ENCODE assay signal across 3 cellular contexts in genomic region chr7:42209085-42209484, GRCh38. TPM values are rescaled to one million over a fixed set of nuclear protein-coding genes. Genes with fewer than 3 reads are reported as not detected.
"Had no signal": no experiment of that assay in that cellular context is flagged by ENCODE, and none has a peak within 500 bp of the region (broad histone marks: within the 10 kb centered on the region; RNA-seq: fewer than 3 reads in every experiment).

No MANE protein-coding gene starts in this region.

RNA-seq across cellular contexts. Expression of gene GLI3, which starts 27.9 kb away (rescaled TPM):
- total RNA-seq: activated naive CD8-positive, alpha-beta T cell treated with anti-CD3 and anti-CD28 coated beads for 36 hours; activated T-helper 1 cell treated with anti-CD3 and anti-CD28 coated beads, Interleukin-12 subunit alpha, Interleukin-12 subunit beta, Interleukin-2, Interleukin-4 antibody, amounts not matched to agents 30 ng/mL and 10 ng/mL and 1 ng/mL, durations not matched to agents 14 hours and 24 hours and 36 hours; activated T-helper 2 cell treated with anti-CD3 and anti-CD28 coated beads, Interferon-gamma antibody, Interleukin-2, Interleukin-4, amounts not matched to agents 10 μg/mL and 5 μg/mL and 100 μg/mL, durations not matched to agents 14 hours and 24 hours and 36 hours had no signal
